In genomic region chr1:10328534-10328933, GRCh38 we compare ENCODE assay signal across 16 cellular contexts.
DNase-seq lines count a peak whose midpoint lies in the region; ATAC-seq and TF ChIP-seq lines count a peak whose summit lies in the region.
"Had no signal": no experiment of that assay in that cellular context is flagged by ENCODE, and none has a peak within 500 bp of the region (broad histone marks: within the 10 kb centered on the region; RNA-seq: fewer than 3 reads in every experiment).

No MANE protein-coding gene starts in this region.

- peaks cover 10% of the 10 kb centered on the region for H3K4me1 Mint-ChIP-seq in mesothelial cell of epicardium
- H3K4me1 Mint-ChIP-seq: B cell had no signal

- peak overlapping the region; percentile 55 for H3K27ac Mint-ChIP-seq in mesothelial cell of epicardium
- H3K27ac Mint-ChIP-seq: B cell; CD4-positive, alpha-beta T cell had no signal

- H3K4me3 ChIP-seq in Peyer's patch = no peak overlapping the region
- H3K4me3 ChIP-seq: GM23248 had no signal

- H3K4me1 ChIP-seq in Peyer's patch = no peaks in the 10 kb centered on the region

- H3K36me3 ChIP-seq in Peyer's patch = peaks cover 0 to 63% (median 0%) of the 10 kb centered on the region in 3 donors

- no peak overlapping the region for H3K27ac ChIP-seq in Peyer's patch
- H3K27ac ChIP-seq: GM23248 had no signal

- H3K9me3 ChIP-seq in Peyer's patch = no peaks in the 10 kb centered on the region

- TF ChIP-seq POLR2A in Peyer's patch (IDR thresholded peaks at IDR 0.05) = no peak

- no peaks in the 10 kb centered on the region for H3K27me3 Mint-ChIP-seq in mesothelial cell of epicardium (ENCODE audit: low read depth)
- H3K27me3 Mint-ChIP-seq: B cell; CD4-positive, alpha-beta T cell had no signal

- H3K27me3 ChIP-seq in Peyer's patch = no peaks in the 10 kb centered on the region

- TF ChIP-seq CTCF in mesothelial cell of epicardium (IDR thresholded peaks at IDR 0.05; ENCODE audit: unreplicated experiment) (no peak), Peyer's patch (IDR thresholded peaks at IDR 0.05) (no peak)

- H3K4me3 Mint-ChIP-seq in mesothelial cell of epicardium = no peak overlapping the region
- H3K4me3 Mint-ChIP-seq: B cell; CD4-positive, alpha-beta T cell had no signal

- no peaks in the 10 kb centered on the region for H3K9me3 Mint-ChIP-seq in mesothelial cell of epicardium
- H3K9me3 Mint-ChIP-seq: CD4-positive, alpha-beta T cell had no signal

- H3K36me3 Mint-ChIP-seq in mesothelial cell of epicardium = peaks cover 28% of the 10 kb centered on the region

- ATAC-seq in left lobe of liver = no peak
- ATAC-seq: HCT116 had no signal

- DNase-seq in NOMO-1 treated with DMSO at 0.1 percent for 48 hours (lab: John Stamatoyannopoulos, UW; ENCODE audit: unreplicated experiment) = peak; percentile 34
- no peak for DNase-seq in NOMO-1 treated with dmso at 0.1 percent for 144 hours (lab: John Stamatoyannopoulos, UW; ENCODE audit: unreplicated experiment)
- DNase-seq in SKM-1 (lab: John Stamatoyannopoulos, UW; ENCODE audit: unreplicated experiment) = peak; percentile 29
- DNase-seq in mesothelial cell of epicardium (ENCODE audit: low spot score in 2 of 2, unreplicated experiment in 2 of 2) = no peak
- DNase-seq in left lobe of liver (ENCODE audit: low spot score) = no peak
- DNase-seq in Peyer's patch = no peak
- no peak for DNase-seq in KG1 (lab: John Stamatoyannopoulos, UW)
- DNase-seq: 8988T; ACHN; C1 segment of cervical spinal cord; Calu3; CD4-positive, alpha-beta T cell; DMS 273 treated with DMSO at 0.1 percent for 48 hours; GM23248 had no signal

Comparison
In these comparisons a context has a peak if more than half of its experiments do, and no peak if none do; other contexts are left out.
1. DNase-seq: peak in NOMO-1 treated with DMSO at 0.1 percent for 48 hours (single experiment) and SKM-1 (single experiment); none in NOMO-1 treated with dmso at 0.1 percent for 144 hours (single experiment), mesothelial cell of epicardium (0 of 2), left lobe of liver (single experiment), Peyer's patch (0 of 3) and KG1 (single experiment).